Comparison of ENCODE assay signal across 8 cellular contexts in the genomic region with DNA sequence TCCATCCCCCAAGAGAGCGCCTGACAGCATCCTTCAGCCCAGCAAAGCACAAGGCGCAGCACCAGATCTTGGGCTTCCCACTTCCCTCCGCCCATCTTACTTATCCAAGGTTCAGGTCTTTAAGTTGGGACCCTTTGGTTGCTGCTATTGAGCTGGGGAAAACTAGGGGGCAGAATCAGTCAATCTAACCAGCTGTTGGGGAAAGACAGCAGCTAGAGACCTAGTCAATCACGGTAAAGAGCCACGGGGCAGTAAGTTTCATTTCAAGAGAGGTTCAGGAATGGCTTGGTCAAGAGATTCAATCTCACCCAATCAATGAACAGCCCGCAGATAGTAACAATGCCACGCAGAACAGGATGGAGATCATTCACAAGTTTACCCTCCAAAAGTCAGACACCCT. TPM values are rescaled to one million over a fixed set of nuclear protein-coding genes. Genes with fewer than 3 reads are reported as not detected.
A peak's percentile ranks its signal among the peaks of the same experiment; 100 is the strongest.
DNase-seq lines count a peak whose midpoint lies in the region; ATAC-seq and TF ChIP-seq lines count a peak whose summit lies in the region.

No MANE protein-coding gene starts in this region.

- H3K27ac ChIP-seq in neutrophil, result no peak overlapping the region

- H3K27me3 Mint-ChIP-seq in endothelial cell (ENCODE audit: unreplicated experiment), result peaks cover 9% of the 10 kb centered on the region

- H3K36me3 Mint-ChIP-seq in endothelial cell (ENCODE audit: low read depth, unreplicated experiment), result peaks cover 28% of the 10 kb centered on the region

- peaks cover 56 to 60% of the 10 kb centered on the region in 2 experiments for H3K4me1 ChIP-seq in neutrophil (ENCODE audit: control insufficient read depth in 1 of 2, insufficient read depth in 1 of 2, low read depth in 1 of 2, low read length in 1 of 2)

- no peak overlapping the region for H3K27ac Mint-ChIP-seq in endothelial cell (ENCODE audit: unreplicated experiment)

- no peaks in the 10 kb centered on the region for H3K9me3 Mint-ChIP-seq in endothelial cell (ENCODE audit: unreplicated experiment)

- H3K4me3 Mint-ChIP-seq in endothelial cell (ENCODE audit: unreplicated experiment), result peak overlapping the region; percentile 99

- no peaks in the 10 kb centered on the region; the same call in 1 of the 2 replicates for H3K36me3 ChIP-seq in MG63
- no peaks in the 10 kb centered on the region for H3K36me3 ChIP-seq in neutrophil

- H3K4me3 ChIP-seq in MG63 (peak overlapping the region; percentile 62), neutrophil (ENCODE audit: low read depth in 1 of 2, low read length in 1 of 2) (peak overlapping the region; percentile 69 to 76)

- no peak for ATAC-seq in GM18505 (IDR thresholded peaks at IDR 0.05; ENCODE audit: unreplicated experiment)

- H3K9me3 ChIP-seq in MG63 (no peaks in the 10 kb centered on the region), neutrophil (no peaks in the 10 kb centered on the region)

- no peak for TF ChIP-seq CTCF in endothelial cell (IDR thresholded peaks at IDR 0.05; ENCODE audit: unreplicated experiment)
- no peak for TF ChIP-seq CTCF in neutrophil (IDR thresholded peaks at IDR 0.05)

- H3K4me1 Mint-ChIP-seq in endothelial cell (ENCODE audit: unreplicated experiment), result peaks cover 43% of the 10 kb centered on the region

- DNase-seq in Daoy (ENCODE audit: low read depth) (peak; percentile 39), MG63 (no peak), endothelial cell (ENCODE audit: low spot score) (no peak), islet precursor cell (no peak), HK-2 (ENCODE audit: unreplicated experiment) (no peak), NCI-H1417 treated with DMSO at 0.1 percent for 48 hours (lab: John Stamatoyannopoulos, UW) (no peak)

- H3K27me3 ChIP-seq in MG63 (no peaks in the 10 kb centered on the region), neutrophil (peaks cover 31% of the 10 kb centered on the region)

- TF ChIP-seq POLR2A in GM18505 (IDR thresholded peaks at IDR 0.05; ENCODE audit: borderline replicate concordance, extremely low read depth, insufficient read depth, insufficient read length), result no peak

RNA-seq across cellular contexts. Expression of gene ABTB2, which starts 1.7 kb away (rescaled TPM):
- total RNA-seq in Daoy (2014; rRNA removed; shearing (Covaris generic)), result 9.3 and 11.4 TPM in 2 replicates
- 1.7 and 2.6 TPM in 2 replicates for total RNA-seq in MG63 (2014; rRNA removed; shearing (Covaris generic); ENCODE audit: low replicate concordance)
- total RNA-seq in endothelial cell (ENCODE audit: unreplicated experiment), result 72.8 TPM
